Comparison of ENCODE assay signal across 16 cellular contexts in genomic region chr1:81225769-81226602, GRCh38.
DNase-seq lines count a peak whose midpoint lies in the region; ATAC-seq and TF ChIP-seq lines count a peak whose summit lies in the region.
"Had no signal": no experiment of that assay in that cellular context is flagged by ENCODE, and none has a peak within 500 bp of the region (broad histone marks: within the 10 kb centered on the region; RNA-seq: fewer than 3 reads in every experiment).

No MANE protein-coding gene starts in this region.

- ATAC-seq in GM19324 (IDR thresholded peaks at IDR 0.05; ENCODE audit: low FRiP score, unreplicated experiment) = peak; percentile 75
- ATAC-seq in HG02798 (IDR thresholded peaks at IDR 0.05; ENCODE audit: poor library complexity, unreplicated experiment) = peak; percentile 82
- peak; percentile 91 for ATAC-seq in HG03520 (IDR thresholded peaks at IDR 0.05; ENCODE audit: unreplicated experiment)

- no peak overlapping the region for H3K27ac ChIP-seq in SJCRH30

- H3K36me3 ChIP-seq in SJCRH30 = no peaks in the 10 kb centered on the region
- no peaks in the 10 kb centered on the region for H3K36me3 ChIP-seq in MG63

- H3K9me3 ChIP-seq in SJCRH30 (replicated peaks) (no peaks in the 10 kb centered on the region), MG63 (no peaks in the 10 kb centered on the region)
- H3K9me3 ChIP-seq: Caco-2 had no signal

- no peaks in the 10 kb centered on the region for H3K27me3 ChIP-seq in SJCRH30
- H3K27me3 ChIP-seq in MG63 = no peaks in the 10 kb centered on the region

- peaks cover 3% of the 10 kb centered on the region for H3K4me1 ChIP-seq in SJCRH30
- H3K4me1 ChIP-seq: Caco-2 had no signal

- TF ChIP-seq CTCF in GM12865 (IDR thresholded peaks at IDR 0.05; ENCODE audit: insufficient read depth, low read depth, low read length, missing control alignments) = no peak

- DNase-seq in GM12865 (ENCODE audit: low read depth) (peak; percentile 89), superior temporal gyrus (ENCODE audit: extremely low spot score) (no peak), SJCRH30 (no peak), OCI-M2 (lab: John Stamatoyannopoulos, UW; ENCODE audit: unreplicated experiment) (no peak), MG63 (no peak)
- DNase-seq: activated CD8-positive, alpha-beta memory T cell treated with anti-CD3 and anti-CD28 coated beads, Interleukin-2, amount 50 U/mL, for 4 hours; activated naive CD4-positive, alpha-beta T cell treated with Interleukin-2 at 50 U/mL for 16 hours; Caco-2; GDM1; kidney; NCI-H1930; small intestine; stimulated activated naive CD4-positive, alpha-beta T cell had no signal

- no peak overlapping the region for H3K4me3 ChIP-seq in GM12865 (ENCODE audit: low read depth, low read length)
- H3K4me3 ChIP-seq in SJCRH30 = no peak overlapping the region
- H3K4me3 ChIP-seq in MG63 = no peak overlapping the region
